Comparison of ENCODE assay signal across 8 cellular contexts in genomic region chr22:16917144-16918003, GRCh38.
DNase-seq lines count a peak whose midpoint lies in the region; ATAC-seq and TF ChIP-seq lines count a peak whose summit lies in the region.

No MANE protein-coding gene starts in this region.

- H3K27ac Mint-ChIP-seq in activated CD4-positive, alpha-beta T cell treated with anti-CD3 and anti-CD28 coated beads, Interleukin-2, amount 10 ng/mL, durations not matched to agents 24 days and 14 days: no peak overlapping the region
- no peak overlapping the region for H3K27ac Mint-ChIP-seq in memory B cell

- TF ChIP-seq CTCF in C4-2B (conservative IDR thresholded peaks at IDR 0.05): peak; percentile 90

- no peaks in the 10 kb centered on the region for H3K9me3 Mint-ChIP-seq in activated CD4-positive, alpha-beta T cell treated with anti-CD3 and anti-CD28 coated beads, Interleukin-2, amount 10 ng/mL, durations not matched to agents 24 days and 14 days
- peaks cover 1% of the 10 kb centered on the region for H3K9me3 Mint-ChIP-seq in memory B cell

- H3K4me1 Mint-ChIP-seq in activated CD4-positive, alpha-beta T cell treated with anti-CD3 and anti-CD28 coated beads, Interleukin-2, amount 10 ng/mL, durations not matched to agents 24 days and 14 days: peaks cover 5% of the 10 kb centered on the region
- H3K4me1 Mint-ChIP-seq in memory B cell: peaks cover 16% of the 10 kb centered on the region

- no peaks in the 10 kb centered on the region for H3K36me3 Mint-ChIP-seq in activated CD4-positive, alpha-beta T cell treated with anti-CD3 and anti-CD28 coated beads, Interleukin-2, amount 10 ng/mL, durations not matched to agents 24 days and 14 days (ENCODE audit: low read depth)
- no peaks in the 10 kb centered on the region for H3K36me3 Mint-ChIP-seq in memory B cell

- intact Hi-C loops in activated CD4-positive, alpha-beta T cell treated with anti-CD3 and anti-CD28 coated beads, Interleukin-2, amount 10 ng/mL, durations not matched to agents 24 days and 14 days (cut with micrococcal nuclease): loop anchor here (1.0 to 5.0 kb wide), 2 partner anchors 141 to 585 kb away; no protein-coding TSS in a partner anchor

- peak; percentile 67 for ATAC-seq in memory B cell (ENCODE audit: low read depth)
- no peak for ATAC-seq in GM21526 (IDR thresholded peaks at IDR 0.05; ENCODE audit: low FRiP score, unreplicated experiment)

- no peak overlapping the region for H3K4me3 Mint-ChIP-seq in activated CD4-positive, alpha-beta T cell treated with anti-CD3 and anti-CD28 coated beads, Interleukin-2, amount 10 ng/mL, durations not matched to agents 24 days and 14 days
- no peak overlapping the region for H3K4me3 Mint-ChIP-seq in memory B cell

- H3K27ac ChIP-seq in C4-2B: no peak overlapping the region

- H3K27me3 Mint-ChIP-seq in activated CD4-positive, alpha-beta T cell treated with anti-CD3 and anti-CD28 coated beads, Interleukin-2, amount 10 ng/mL, durations not matched to agents 24 days and 14 days: peaks cover 16% of the 10 kb centered on the region
- H3K27me3 Mint-ChIP-seq in memory B cell: peaks cover 6% of the 10 kb centered on the region

- DNase-seq in H4 (ENCODE audit: low spot score) (peak; percentile 28), NCI-H2196 treated with DMSO at 0.1 percent for 48 hours (lab: John Stamatoyannopoulos, UW; ENCODE audit: unreplicated experiment) (peak; percentile 51), memory B cell (ENCODE audit: low spot score in 2 of 2) (peak; percentile 42 to 58)
- peak; percentile 86 for DNase-seq in activated CD4-positive, alpha-beta T cell treated with anti-CD3 and anti-CD28 coated beads, Interleukin-2, amount 10 ng/mL, durations not matched to agents 24 days and 14 days
- DNase-seq in effector CD8-positive, alpha-beta T cell (lab: John Stamatoyannopoulos, UW): peak; percentile 16
- DNase-seq in stimulated activated CD8-positive, alpha-beta memory T cell treated with anti-CD3 and anti-CD28 coated beads, Interleukin-15, amount 100 ng/mL, for 48 hours (ENCODE audit: low read depth in 2 of 2): peak; percentile 26 to 41

Comparison
In these comparisons a context has a peak if more than half of its experiments do, and no peak if none do; other contexts are left out.
1. DNase-seq: peak in every context shown above with its lines; median percentile 86 in activated CD4-positive, alpha-beta T cell treated with anti-CD3 and anti-CD28 coated beads, Interleukin-2, amount 10 ng/mL, durations not matched to agents 24 days and 14 days; 51 in NCI-H2196 treated with DMSO at 0.1 percent for 48 hours; 50 in memory B cell; 34 in stimulated activated CD8-positive, alpha-beta memory T cell treated with anti-CD3 and anti-CD28 coated beads, Interleukin-15, amount 100 ng/mL, for 48 hours; 28 in H4; 16 in effector CD8-positive, alpha-beta T cell.